In the genomic region with DNA sequence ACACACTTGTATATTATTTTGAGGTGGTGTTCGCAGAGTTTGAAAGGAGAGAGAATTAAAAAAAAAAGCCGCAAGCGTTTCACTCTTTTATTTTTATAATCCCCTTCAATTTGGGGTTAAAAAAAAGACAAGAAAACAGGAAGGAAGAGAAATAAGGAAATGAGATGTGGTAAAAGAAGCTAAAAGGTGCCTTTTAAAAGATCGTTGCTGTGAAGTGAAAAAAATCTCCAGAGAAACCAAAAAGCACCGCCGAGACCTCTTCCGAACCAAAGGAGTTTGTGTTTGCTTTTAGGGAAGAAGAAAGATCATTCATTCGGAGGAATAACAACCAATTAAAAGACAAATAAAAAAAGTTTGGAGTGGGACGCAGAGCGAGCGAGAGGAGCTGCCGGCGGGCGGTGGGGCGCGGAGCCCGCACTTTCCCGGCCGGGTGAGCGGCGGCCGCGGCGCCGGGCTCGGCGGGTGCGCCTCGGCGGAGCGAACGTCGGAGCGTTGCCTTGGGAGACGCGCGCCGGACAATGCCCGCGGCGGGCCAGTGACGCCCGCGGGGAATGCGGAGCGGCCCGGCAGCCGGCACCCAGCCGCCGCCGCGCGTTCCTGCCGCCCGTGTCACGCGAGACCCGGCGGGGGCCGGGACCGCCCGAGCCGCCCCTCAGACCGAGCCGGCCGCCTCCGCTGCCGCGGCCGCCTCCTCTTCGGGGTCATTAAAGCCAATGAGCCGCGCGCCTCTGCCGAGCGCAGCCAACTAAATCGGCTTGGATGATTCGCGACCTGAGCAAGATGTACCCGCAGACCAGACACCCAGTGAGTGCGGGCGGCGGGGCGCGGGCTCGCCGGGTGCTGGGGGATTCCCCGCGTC, we compare ENCODE assay signal across 8 cellular contexts. TPM values are rescaled to one million over a fixed set of nuclear protein-coding genes. Genes with fewer than 3 reads are reported as not detected.
DNase-seq lines count a peak whose midpoint lies in the region; ATAC-seq and TF ChIP-seq lines count a peak whose summit lies in the region.

No MANE protein-coding gene starts in this region.

- H3K27me3 Mint-ChIP-seq in activated CD4-positive, alpha-beta memory T cell treated with anti-CD3 and anti-CD28 coated beads for 36 hours: peaks cover 5% of the 10 kb centered on the region

- ATAC-seq in esophagus mucosa (peak; percentile 17), GM19351 (IDR thresholded peaks at IDR 0.05; ENCODE audit: unreplicated experiment) (no peak)

- H3K9me3 Mint-ChIP-seq in activated CD4-positive, alpha-beta memory T cell treated with anti-CD3 and anti-CD28 coated beads for 36 hours: no peaks in the 10 kb centered on the region

- peak overlapping the region; percentile 72 for H3K4me3 Mint-ChIP-seq in activated CD4-positive, alpha-beta memory T cell treated with anti-CD3 and anti-CD28 coated beads for 36 hours

- no peak for TF ChIP-seq CTCF in tibial artery (IDR thresholded peaks at IDR 0.05)

- no peaks in the 10 kb centered on the region for H3K27me3 ChIP-seq in MG63
- peaks cover 4 to 13% of the 10 kb centered on the region in 2 donors for H3K27me3 ChIP-seq in mucosa of rectum (ENCODE audit: control insufficient read depth in 2 of 2, insufficient read depth in 2 of 2, low read length in 2 of 2)
- H3K27me3 ChIP-seq in tibial artery: no peaks in the 10 kb centered on the region

- H3K27ac ChIP-seq in mucosa of rectum (ENCODE audit: low read depth in 2 of 2, low read length in 2 of 2): peak overlapping the region; percentile 91 to 95
- H3K27ac ChIP-seq in tibial artery: peak overlapping the region; percentile 92 to 97

- H3K4me1 ChIP-seq in mucosa of rectum (ENCODE audit: control insufficient read depth in 2 of 2, insufficient read depth in 2 of 2, low read length in 2 of 2): peaks cover 5 to 6% of the 10 kb centered on the region in 2 donors
- peaks cover 0 to 37% (median 22%) of the 10 kb centered on the region in 4 donors for H3K4me1 ChIP-seq in tibial artery

- intact Hi-C loops in activated CD4-positive, alpha-beta memory T cell treated with anti-CD3 and anti-CD28 coated beads for 36 hours (cut with micrococcal nuclease): loop anchor here (2.0 to 5.0 kb wide), 2 partner anchors 100 to 1275 kb away; partner anchors contain the start of gene PSAT1
- intact Hi-C loops in tibial artery (cut with DNase I; ENCODE audit: low total_unique reads): no loop called here

- peaks cover 35% of the 10 kb centered on the region for H3K4me1 Mint-ChIP-seq in activated CD4-positive, alpha-beta memory T cell treated with anti-CD3 and anti-CD28 coated beads for 36 hours (ENCODE audit: low read depth)

- POLR2A ChIA-PET in activated CD4-positive, alpha-beta memory T cell treated with anti-CD3 and anti-CD28 coated beads for 36 hours (lab: Charles Lee): interaction anchor here (0.7 to 1.9 kb wide), 8 partner anchors 10 to 1336 kb away, joined by 3 to 25 read pairs (median 5); partner anchors contain the start of gene CEP78

- DNase-seq in NCI-H2171 treated with DMSO at 0.1 percent for 48 hours (lab: John Stamatoyannopoulos, UW): peak; percentile 35
- no peak for DNase-seq in NCI-H2171 (lab: John Stamatoyannopoulos, UW)
- peak; percentile 54 for DNase-seq in MG63
- DNase-seq in activated CD4-positive, alpha-beta memory T cell treated with anti-CD3 and anti-CD28 coated beads for 36 hours: peak; percentile 53
- peak; percentile 34 to 69 for DNase-seq in tibial artery

- CTCF ChIA-PET in activated CD4-positive, alpha-beta memory T cell treated with anti-CD3 and anti-CD28 coated beads for 36 hours (lab: Charles Lee): interaction anchor here (0.8 to 1.6 kb wide), 5 partner anchors 10 to 186 kb away, joined by 3 to 4 read pairs (median 4); no protein-coding TSS in a partner anchor

- H3K9me3 ChIP-seq in MG63 (no peaks in the 10 kb centered on the region), mucosa of rectum (ENCODE audit: control insufficient read depth in 2 of 2, low read length in 2 of 2) (no peaks in the 10 kb centered on the region), tibial artery (no peaks in the 10 kb centered on the region)

- peak overlapping the region; percentile 88 to 92 for H3K9ac ChIP-seq in mucosa of rectum (ENCODE audit: low read depth in 1 of 2, low read length in 2 of 2)

- H3K27ac Mint-ChIP-seq in activated CD4-positive, alpha-beta memory T cell treated with anti-CD3 and anti-CD28 coated beads for 36 hours: peak overlapping the region; percentile 56

- H3K4me3 ChIP-seq in MG63: peak overlapping the region; percentile 60
- peak overlapping the region; percentile 77 to 92 for H3K4me3 ChIP-seq in mucosa of rectum (ENCODE audit: low read length in 2 of 2)
- H3K4me3 ChIP-seq in tibial artery: peak overlapping the region; percentile 73 to 91

- peaks cover 4% of the 10 kb centered on the region for H3K36me3 Mint-ChIP-seq in activated CD4-positive, alpha-beta memory T cell treated with anti-CD3 and anti-CD28 coated beads for 36 hours

- H3K36me3 ChIP-seq in MG63: no peaks in the 10 kb centered on the region
- H3K36me3 ChIP-seq in mucosa of rectum (ENCODE audit: control insufficient read depth in 2 of 2, insufficient read depth in 2 of 2, low read length in 2 of 2): no peaks in the 10 kb centered on the region
- H3K36me3 ChIP-seq in tibial artery: no peaks in the 10 kb centered on the region

RNA-seq across cellular contexts. Expression of gene TLE4, which starts 0.5 kb away (rescaled TPM):
- 9.6 and 11.4 TPM in 2 replicates for total RNA-seq in MG63 (2014; rRNA removed; shearing (Covaris generic); ENCODE audit: low replicate concordance)
- 10 to 100 TPM; 14.3 to 15.3 TPM for total RNA-seq in activated CD4-positive, alpha-beta memory T cell treated with anti-CD3 and anti-CD28 coated beads for 36 hours
- total RNA-seq in esophagus mucosa: 30.4 TPM
